9 cellular contexts compared by ENCODE assay signal in genomic region chr2:10911291-10912075, GRCh38. TPM values are rescaled to one million over a fixed set of nuclear protein-coding genes. Genes with fewer than 3 reads are reported as not detected.
DNase-seq lines count a peak whose midpoint lies in the region; ATAC-seq, FAIRE-seq and TF ChIP-seq lines count a peak whose summit lies in the region.
"Had no signal": no experiment of that assay in that cellular context is flagged by ENCODE, and none has a peak within 500 bp of the region (broad histone marks: within the 10 kb centered on the region; RNA-seq: fewer than 3 reads in every experiment).

TSS of gene KCNF1 (plus strand) at chr2:10911934. CDS start at chr2:10912427, 493 bp downstream.

- WGBS in iPS DF 6.9 (ENCODE audit: insufficient coverage, insufficient read length), result no CpG with 5 or more reads among the region's 53 CpGs
- 7 to 18% (median 9%) methylated on average over 22 to 53 of the region's 53 CpGs for WGBS in spleen, 5 donors

- H3K79me2 ChIP-seq in astrocyte (ENCODE audit: insufficient read depth, low read length), result no peaks in the 10 kb centered on the region

- peaks cover 43% of the 10 kb centered on the region for H3K27me3 Mint-ChIP-seq in astrocyte (ENCODE audit: low read depth, unreplicated experiment)

- peak within 1 kb of the TSS; percentile 75 for H3K4me3 Mint-ChIP-seq in astrocyte (ENCODE audit: unreplicated experiment)

- no peaks in the 10 kb centered on the region for H3K36me3 Mint-ChIP-seq in astrocyte (ENCODE audit: low read depth, unreplicated experiment)

- H2AFZ ChIP-seq in astrocyte (ENCODE audit: low read depth, low read length), result peak within 1 kb of the TSS; percentile 81

- H3K27me3 ChIP-seq in astrocyte (ENCODE audit: insufficient read depth, low read length), result peaks cover 3% of the 10 kb centered on the region
- peaks cover 15% of the 10 kb centered on the region for H3K27me3 ChIP-seq in iPS DF 6.9 (ENCODE audit: control insufficient read depth, insufficient read depth, low read length)
- H3K27me3 ChIP-seq in spleen (replicated peaks in 1 of 7), result peaks cover 0 to 67% (median 20%) of the 10 kb centered on the region in 7 donors

- TF ChIP-seq CTCF in astrocyte (IDR thresholded peaks at IDR 0.05; ENCODE audit: insufficient read depth, low read depth, low read length) (peak; percentile 16), spleen (IDR thresholded peaks at IDR 0.05 in 8 of 11, conservative IDR thresholded peaks at IDR 0.05 in 3 of 11) (peak in 2 of 11 experiments; percentile 29 to 36)

- peak; percentile 71 for DNase-seq in Daoy (ENCODE audit: low read depth)
- DNase-seq in NCI-H1930 (lab: John Stamatoyannopoulos, UW), result peak; percentile 12 to 38
- peak; percentile 52 for DNase-seq in astrocyte (ENCODE audit: low read depth)
- DNase-seq in iPS DF 6.9 (ENCODE audit: low read depth, low spot score), result no peak
- DNase-seq in spleen, result peak; percentile 73
- DNase-seq in effector CD4-positive, alpha-beta T cell, result no peak

- H3K4me1 Mint-ChIP-seq in astrocyte (ENCODE audit: low read depth, unreplicated experiment), result no peaks in the 10 kb centered on the region

- H4K20me1 ChIP-seq in astrocyte (ENCODE audit: insufficient read depth, low read length), result no peaks in the 10 kb centered on the region

- FAIRE-seq in astrocyte (lab: Jason Lieb, UNC), result no peak

- no peak for TF ChIP-seq POLR2A in spleen (IDR thresholded peaks at IDR 0.05)

- H3K27ac ChIP-seq in astrocyte (ENCODE audit: low read depth, low read length), result no peak within 1 kb of the TSS
- no peak within 1 kb of the TSS for H3K27ac ChIP-seq in iPS DF 6.9 (ENCODE audit: low read length)
- peak within 1 kb of the TSS in 1 of 8 donors; percentile 15 for H3K27ac ChIP-seq in spleen
- H3K27ac ChIP-seq: KMS-11 had no signal

- peaks cover 2% of the 10 kb centered on the region for H3K9me3 Mint-ChIP-seq in astrocyte (ENCODE audit: unreplicated experiment)

- H3K4me3 ChIP-seq in astrocyte (ENCODE audit: insufficient read depth, low read depth, low read length) (peak within 1 kb of the TSS; percentile 46), iPS DF 6.9 (ENCODE audit: low read length) (peak within 1 kb of the TSS; percentile 58; the same call in 1 of the 2 replicates), spleen (peak within 1 kb of the TSS in 7 of 8 donors; percentile 17 to 61 (median 28))

- ATAC-seq in HG02973 (IDR thresholded peaks at IDR 0.05; ENCODE audit: unreplicated experiment), result no peak
- ATAC-seq in HG02852 (IDR thresholded peaks at IDR 0.05; ENCODE audit: unreplicated experiment), result no peak

- no peaks in the 10 kb centered on the region for H3K36me3 ChIP-seq in astrocyte (ENCODE audit: insufficient read depth, low read length)
- H3K36me3 ChIP-seq in iPS DF 6.9 (ENCODE audit: control insufficient read depth, insufficient read depth, low read length), result no peaks in the 10 kb centered on the region; the same call in 1 of the 2 replicates
- H3K36me3 ChIP-seq in spleen, result no peaks in the 10 kb centered on the region

- H3K4me1 ChIP-seq in astrocyte (ENCODE audit: insufficient read depth, low read length) (peaks cover 3% of the 10 kb centered on the region), iPS DF 6.9 (ENCODE audit: control insufficient read depth, insufficient read depth, low read length) (peaks cover 10% of the 10 kb centered on the region; the same call in 1 of the 2 replicates), spleen (peaks cover 0 to 18% (median 12%) of the 10 kb centered on the region in 6 donors)

- peak within 1 kb of the TSS; percentile 88 for H3K4me2 ChIP-seq in astrocyte (ENCODE audit: low read length)
- H3K4me2 ChIP-seq: KMS-11 had no signal

- no peak within 1 kb of the TSS for H3K27ac Mint-ChIP-seq in astrocyte (ENCODE audit: unreplicated experiment)

- intact Hi-C loops in spleen (cut with DNase I; ENCODE audit: low total_unique reads), result no loop called here

- no peaks in the 10 kb centered on the region for H3K9me3 ChIP-seq in astrocyte (ENCODE audit: insufficient read depth, low read depth, low read length)
- no peaks in the 10 kb centered on the region for H3K9me3 ChIP-seq in iPS DF 6.9 (ENCODE audit: control insufficient read depth, insufficient read depth, low read length)
- H3K9me3 ChIP-seq in spleen, result no peaks in the 10 kb centered on the region

- H3K9ac ChIP-seq in astrocyte (ENCODE audit: low read length), result peak within 1 kb of the TSS; percentile 58
- H3K9ac ChIP-seq: KMS-11 had no signal

RNA-seq across cellular contexts. Expression of gene KCNF1, which starts in this region (rescaled TPM):
- not detected in 2 replicates for total RNA-seq in Daoy (2014; rRNA removed; shearing (Covaris generic))
- total RNA-seq in astrocyte (0.19 and 1.6 TPM in 2 replicates), spleen (1 to 10 TPM in 2 of 7 donors, under 1 TPM in 2, not detected in 3; 0.25 to 1.2 (median 0.65) TPM)
- polyA plus RNA-seq in spleen, result under 1 TPM; 0.16 to 0.91 (median 0.57) TPM

Comparison
In these comparisons a context has a peak if more than half of its experiments do, and no peak if none do; other contexts are left out.
1. Peak in DNase-seq in Daoy; RNA of the gene not detected or under 1 TPM.
2. DNase-seq: peak in NCI-H1930 (2 of 2), astrocyte (single experiment) and spleen (single experiment); none in iPS DF 6.9 (single experiment) and effector CD4-positive, alpha-beta T cell (single experiment).
3. Peak in every context shown above with its lines, with median percentiles within 50 percentile points of each other: H3K4me3 ChIP-seq.